In the genomic region with DNA sequence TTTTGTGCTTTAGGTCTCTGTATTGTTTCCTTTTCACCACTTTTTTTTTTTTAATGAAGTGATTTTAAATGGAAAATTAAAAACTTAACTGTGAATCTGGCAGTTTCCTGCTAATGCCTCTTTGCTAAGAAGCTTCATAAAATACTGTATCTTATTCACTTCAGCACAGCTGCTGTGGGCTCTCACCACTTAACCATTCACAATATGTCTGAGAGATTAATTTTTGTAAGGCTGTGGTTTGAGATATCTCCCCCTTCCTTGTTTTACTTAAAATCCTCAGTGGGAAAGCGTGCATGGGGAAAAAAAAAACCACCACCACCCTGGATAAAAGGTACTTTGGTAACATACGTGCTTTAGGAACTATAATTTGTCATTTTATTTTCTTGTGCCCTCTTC, we compare ENCODE assay signal across 8 cellular contexts.
DNase-seq lines count a peak whose midpoint lies in the region; ATAC-seq and TF ChIP-seq lines count a peak whose summit lies in the region.
"Had no signal": no experiment of that assay in that cellular context is flagged by ENCODE, and none has a peak within 500 bp of the region (broad histone marks: within the 10 kb centered on the region; RNA-seq: fewer than 3 reads in every experiment).

No MANE protein-coding gene starts in this region.

- peak; percentile 88 for DNase-seq in Jurkat, Clone E6-1 (ENCODE audit: low read depth, low spot score)
- DNase-seq in colonic mucosa (no peak), sigmoid colon (no peak), NCI-H2196 (lab: John Stamatoyannopoulos, UW; ENCODE audit: unreplicated experiment) (no peak), dermis blood vessel endothelial cell (no peak)
- DNase-seq: NCI-H510A had no signal

- H3K27ac ChIP-seq in colonic mucosa (peak overlapping the region; percentile 60), sigmoid colon (peak overlapping the region; percentile 77 to 92 (median 90))

- TF ChIP-seq POLR2A in sigmoid colon (IDR thresholded peaks at IDR 0.05), result no peak

- TF ChIP-seq CTCF in colonic mucosa (IDR thresholded peaks at IDR 0.05) (no peak), sigmoid colon (IDR thresholded peaks at IDR 0.05) (no peak)

- no peak overlapping the region for H3K9ac ChIP-seq in colonic mucosa (ENCODE audit: low read depth in 2 of 2, low read length in 2 of 2)

- no peaks in the 10 kb centered on the region for H3K9me3 ChIP-seq in colonic mucosa
- H3K9me3 ChIP-seq in sigmoid colon, result no peaks in the 10 kb centered on the region

- H3K27me3 ChIP-seq in colonic mucosa (no peaks in the 10 kb centered on the region), sigmoid colon (no peaks in the 10 kb centered on the region)

- ATAC-seq in GM18520 (IDR thresholded peaks at IDR 0.05; ENCODE audit: unreplicated experiment), result peak; percentile 11
- no peak for ATAC-seq in HG02981 (IDR thresholded peaks at IDR 0.05; ENCODE audit: unreplicated experiment)

- intact Hi-C loops in colonic mucosa (cut with DNase I) (no loop called here), sigmoid colon (cut with DNase I) (no loop called here)

- H3K4me3 ChIP-seq in Jurkat, Clone E6-1 (ENCODE audit: low read length), result peak overlapping the region; percentile 36
- no peak overlapping the region for H3K4me3 ChIP-seq in colonic mucosa
- no peak overlapping the region for H3K4me3 ChIP-seq in sigmoid colon

- TF ChIP-seq EP300 in sigmoid colon (IDR thresholded peaks at IDR 0.05), result no peak

- H3K4me1 ChIP-seq in colonic mucosa (peaks cover 11% of the 10 kb centered on the region), sigmoid colon (peaks cover 0 to 91% (median 72%) of the 10 kb centered on the region in 4 donors)

- H3K36me3 ChIP-seq in colonic mucosa (no peaks in the 10 kb centered on the region), sigmoid colon (no peaks in the 10 kb centered on the region)

- WGBS in sigmoid colon, 2 donors, result 55 to 80% methylated on average over 2 of the region's 2 CpGs
